ENCODE assay signal across 4 cellular contexts in genomic region chr11:18643034-18643433, GRCh38. TPM values are rescaled to one million over a fixed set of nuclear protein-coding genes. Genes with fewer than 3 reads are reported as not detected.
"Had no signal": no experiment of that assay in that cellular context is flagged by ENCODE, and none has a peak within 500 bp of the region (broad histone marks: within the 10 kb centered on the region; RNA-seq: fewer than 3 reads in every experiment).

No MANE protein-coding gene starts in this region.

RNA-seq across cellular contexts. Expression of gene MISFA, which starts 43.4 kb away (rescaled TPM):
- total RNA-seq: hepatocyte, renal cortical epithelial cell, skeletal muscle tissue, vagina had no signal
